ENCODE assay signal across 22 cellular contexts in the genomic region with DNA sequence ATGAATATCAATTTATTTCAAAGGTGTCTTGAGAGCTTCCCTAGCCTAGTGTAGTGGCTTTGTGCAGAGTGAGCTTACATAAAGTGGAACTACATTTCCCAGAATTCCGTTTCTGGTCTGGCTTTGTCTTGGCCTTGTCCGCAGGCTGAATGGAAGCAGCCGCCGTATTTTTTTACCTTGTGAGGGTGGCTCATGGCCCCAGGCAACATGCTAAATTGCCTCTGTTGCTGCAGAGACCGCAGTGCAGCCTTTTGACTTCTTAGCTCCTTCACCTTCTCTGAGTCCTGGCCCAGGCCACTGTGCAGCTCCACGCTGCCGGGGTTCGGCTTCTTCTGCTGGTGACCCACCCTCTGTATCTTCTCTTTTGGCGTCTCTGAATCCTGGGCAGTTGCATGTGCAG.
DNase-seq lines count a peak whose midpoint lies in the region.
"Had no signal": no experiment of that assay in that cellular context is flagged by ENCODE, and none has a peak within 500 bp of the region (broad histone marks: within the 10 kb centered on the region; RNA-seq: fewer than 3 reads in every experiment).

No MANE protein-coding gene starts in this region.

- no peak overlapping the region for H3K27ac ChIP-seq in substantia nigra (ENCODE audit: low read depth, low read length, poor library complexity, severe bottlenecking)
- H3K27ac ChIP-seq: HL-60, parathyroid adenoma, tibial nerve had no signal

- DNase-seq in NCI-H82 (lab: John Stamatoyannopoulos, UW) (peak; percentile 30), NCI-H82 treated with DMSO at 0.1 percent for 48 hours (lab: John Stamatoyannopoulos, UW; ENCODE audit: unreplicated experiment) (no peak), SK-N-DZ (ENCODE audit: low spot score) (peak; percentile 33), left kidney (ENCODE audit: low read depth, low spot score) (peak; percentile 25), midbrain (lab: John Stamatoyannopoulos, UW) (no peak), DMS114 treated with DMSO at 0.1 percent for 48 hours (lab: John Stamatoyannopoulos, UW; ENCODE audit: unreplicated experiment) (no peak), 8988T (no peak), substantia nigra (lab: John Stamatoyannopoulos, UW) (no peak)
- DNase-seq: activated CD4-positive, alpha-beta memory T cell treated with anti-CD3 and anti-CD28 coated beads for 36 hours; activated naive CD4-positive, alpha-beta T cell treated with anti-CD3 and anti-CD28 coated beads for 36 hours; activated T-cell treated with anti-CD3 and anti-CD28 coated beads, Interleukin-2, amount 50 U/mL, for 24 hours; Calu3; foreskin melanocyte; left ventricle myocardium superior; NCI-H187 treated with DMSO at 0.1 percent for 48 hours; NCI-H446 treated with DMSO at 0.1 percent for 48 hours; stimulated activated CD4-positive, alpha-beta T cell treated with anti-CD3 and anti-CD28 coated beads, Interleukin-1b, Interleukin-23, amount 100 ng/mL, for 48 hours; stimulated activated naive CD4-positive, alpha-beta T cell treated with Interleukin-2 at 50 U/mL for 16 hours; T-helper 1 cell had no signal

Comparison
In these comparisons a context has a peak if more than half of its experiments do, and no peak if none do; other contexts are left out.
1. DNase-seq: peak in NCI-H82 (single experiment), SK-N-DZ (single experiment) and left kidney (single experiment); none in NCI-H82 treated with DMSO at 0.1 percent for 48 hours (single experiment), midbrain (single experiment), DMS114 treated with DMSO at 0.1 percent for 48 hours (single experiment), 8988T (single experiment) and substantia nigra (0 of 49).